ENCODE assay signal across 1 cellular context in the genomic region with DNA sequence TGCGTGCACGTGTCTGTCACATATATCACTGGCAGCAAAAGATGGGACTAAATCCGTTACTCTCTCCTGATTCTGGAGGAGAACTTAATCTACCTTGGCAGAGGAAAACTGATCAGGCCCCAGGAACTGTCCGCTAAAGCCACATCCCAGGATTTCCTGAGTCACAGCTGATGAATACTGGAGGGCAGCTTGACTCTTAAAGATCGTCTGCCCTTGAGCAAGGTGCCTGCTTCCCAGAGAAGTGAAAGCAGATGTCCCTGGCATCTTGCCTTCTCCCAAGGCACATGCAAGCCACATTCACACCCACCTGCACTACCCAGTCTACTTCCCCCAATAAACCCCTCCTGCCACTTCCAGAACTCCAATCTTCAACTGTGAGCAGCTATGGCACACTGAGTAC.
TF ChIP-seq lines count a peak whose summit lies in the region.

No MANE protein-coding gene starts in this region.

TF ChIP-seq in K562, 482 proteins besides CTCF, POLR2A, EP300 and RAD21 (continued from another document):
- TF ChIP-seq USF2 (CRISPR knock-in tag; IDR thresholded peaks at IDR 0.05) (no peak), SMC3 (conservative IDR thresholded peaks at IDR 0.05; ENCODE audit: insufficient read depth, low read depth, low read length) (no peak), ZNF347 (CRISPR knock-in tag; IDR thresholded peaks at IDR 0.05; ENCODE audit: low read depth) (no peak)
